ENCODE assay signal across 9 cellular contexts in the genomic region with DNA sequence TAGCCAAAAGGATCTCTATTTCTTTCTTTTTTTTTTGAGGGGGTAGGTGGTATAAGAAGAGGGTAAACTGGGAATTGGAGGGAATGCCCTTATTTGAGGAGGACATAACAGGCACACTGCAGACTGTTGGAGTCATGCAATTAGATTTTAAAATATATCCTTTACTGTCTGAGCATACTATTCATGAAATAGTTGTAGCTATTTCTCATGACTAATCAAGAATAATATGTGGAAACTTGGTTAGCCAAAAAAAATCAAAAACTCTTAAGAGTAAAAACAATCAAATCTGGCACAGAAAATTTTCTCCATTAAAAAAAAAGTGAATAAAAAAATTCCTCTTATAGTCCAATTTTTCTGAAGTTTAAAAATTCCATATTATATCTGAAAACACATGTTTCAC.
"Had no signal": no experiment of that assay in that cellular context is flagged by ENCODE, and none has a peak within 500 bp of the region (broad histone marks: within the 10 kb centered on the region; RNA-seq: fewer than 3 reads in every experiment).

No MANE protein-coding gene starts in this region.

- H3K4me1 ChIP-seq: adrenal gland, upper lobe of left lung had no signal

- H3K9me3 ChIP-seq: adrenal gland, upper lobe of left lung had no signal

- H3K4me3 ChIP-seq: adrenal gland, upper lobe of left lung had no signal

- H3K36me3 ChIP-seq: adrenal gland, brain microvascular endothelial cell had no signal

- ATAC-seq: right cardiac atrium; stimulated activated memory B cell treated with anti-CD40 and anti-IgM and Interleukin-4, amounts not matched to agents 10 μg/mL and 1 μg/mL and 100 μg/mL, for 72 hours had no signal

- DNase-seq: activated naive CD4-positive, alpha-beta T cell treated with anti-CD3 and anti-CD28 coated beads, Interleukin-2, amount 10 ng/mL, durations not matched to agents 7 days and 5 days; adrenal gland; brain microvascular endothelial cell; hippocampal formation; occipital lobe; right cardiac atrium; stimulated activated CD4-positive, alpha-beta T cell treated with anti-CD3 and anti-CD28 coated beads, Interleukin-1b, Interleukin-23, amount 100 ng/mL, for 48 hours; upper lobe of left lung had no signal
